8 cellular contexts compared by ENCODE assay signal in genomic region chr7:7718461-7718860, GRCh38. TPM values are rescaled to one million over a fixed set of nuclear protein-coding genes. Genes with fewer than 3 reads are reported as not detected.
DNase-seq lines count a peak whose midpoint lies in the region; TF ChIP-seq lines count a peak whose summit lies in the region.

RPA3 (minus strand) TSS chr7:7718607; CDS start chr7:7640418, 78,189 bp downstream.

- H3K36me3 ChIP-seq in H7 (replicated peaks; ENCODE audit: control insufficient read depth, insufficient read depth, low read length), result no peaks in the 10 kb centered on the region
- no peaks in the 10 kb centered on the region for H3K36me3 ChIP-seq in SJCRH30

- POLR2A ChIA-PET in GM10248 (lab: Yijun Ruan, JAX), result no interaction called here

- H3K27me3 ChIP-seq in H7 (ENCODE audit: control insufficient read depth, insufficient read depth, low read length) (no peaks in the 10 kb centered on the region), SJCRH30 (no peaks in the 10 kb centered on the region)

- DNase-seq in H7 (no peak), SJCRH30 (peak in 1 of 2 experiments; percentile 19), fibroblast of villous mesenchyme (ENCODE audit: low read depth) (no peak), renal cortical epithelial cell (ENCODE audit: low read depth) (no peak), GM10248 (ENCODE audit: extremely low spot score) (no peak), C1 segment of cervical spinal cord (lab: John Stamatoyannopoulos, UW) (no peak), HK-2 (ENCODE audit: unreplicated experiment) (no peak), GM03348 (ENCODE audit: low spot score) (no peak)

- peak within 1 kb of the TSS; percentile 62 for H3K27ac ChIP-seq in SJCRH30

- H3K4me3 ChIP-seq in H7 (ENCODE audit: insufficient read depth, low read depth, low read length) (no peak within 1 kb of the TSS), SJCRH30 (no peak within 1 kb of the TSS), fibroblast of villous mesenchyme (ENCODE audit: low read depth, low read length) (no peak within 1 kb of the TSS)

- TF ChIP-seq CTCF in fibroblast of villous mesenchyme (IDR thresholded peaks at IDR 0.05; ENCODE audit: insufficient read depth, low read depth, low read length), result no peak
- TF ChIP-seq CTCF in GM10248 (IDR thresholded peaks at IDR 0.05; ENCODE audit: control extremely low read depth, extremely low read depth, low read depth, missing control alignments), result no peak

- no peaks in the 10 kb centered on the region for H3K9me3 ChIP-seq in SJCRH30 (replicated peaks)

- CTCF ChIA-PET in GM10248 (lab: Yijun Ruan, JAX), result interaction anchor here (1.0 to 2.0 kb wide), 7 partner anchors 16 to 472 kb away, joined by 3 to 6 read pairs (median 5); no protein-coding TSS in a partner anchor

- H3K4me1 ChIP-seq in SJCRH30, result peaks cover 21% of the 10 kb centered on the region

RNA-seq across cellular contexts. Expression of gene RPA3, which starts in this region (rescaled TPM):
- total RNA-seq in H7 (2014; rRNA removed; shearing (Covaris generic)), result 58.1 and 59.9 TPM in 2 replicates
- total RNA-seq in SJCRH30 (2014; rRNA removed; shearing (Covaris generic)), result 88.8 and 91.5 TPM in 2 replicates
- total RNA-seq in fibroblast of villous mesenchyme (24.6 and 25.8 TPM in 2 replicates), renal cortical epithelial cell (22.2 and 49.5 TPM in 2 replicates)
